Comparison of ENCODE assay signal across 2 cellular contexts in genomic region chr12:68813242-68813593, GRCh38.
TF ChIP-seq lines count a peak whose summit lies in the region.

No MANE protein-coding gene starts in this region.

TF ChIP-seq in SK-N-SH, 30 proteins besides CTCF, POLR2A, EP300 and RAD21 (continued from another document):
- TF ChIP-seq, protein P1, sequence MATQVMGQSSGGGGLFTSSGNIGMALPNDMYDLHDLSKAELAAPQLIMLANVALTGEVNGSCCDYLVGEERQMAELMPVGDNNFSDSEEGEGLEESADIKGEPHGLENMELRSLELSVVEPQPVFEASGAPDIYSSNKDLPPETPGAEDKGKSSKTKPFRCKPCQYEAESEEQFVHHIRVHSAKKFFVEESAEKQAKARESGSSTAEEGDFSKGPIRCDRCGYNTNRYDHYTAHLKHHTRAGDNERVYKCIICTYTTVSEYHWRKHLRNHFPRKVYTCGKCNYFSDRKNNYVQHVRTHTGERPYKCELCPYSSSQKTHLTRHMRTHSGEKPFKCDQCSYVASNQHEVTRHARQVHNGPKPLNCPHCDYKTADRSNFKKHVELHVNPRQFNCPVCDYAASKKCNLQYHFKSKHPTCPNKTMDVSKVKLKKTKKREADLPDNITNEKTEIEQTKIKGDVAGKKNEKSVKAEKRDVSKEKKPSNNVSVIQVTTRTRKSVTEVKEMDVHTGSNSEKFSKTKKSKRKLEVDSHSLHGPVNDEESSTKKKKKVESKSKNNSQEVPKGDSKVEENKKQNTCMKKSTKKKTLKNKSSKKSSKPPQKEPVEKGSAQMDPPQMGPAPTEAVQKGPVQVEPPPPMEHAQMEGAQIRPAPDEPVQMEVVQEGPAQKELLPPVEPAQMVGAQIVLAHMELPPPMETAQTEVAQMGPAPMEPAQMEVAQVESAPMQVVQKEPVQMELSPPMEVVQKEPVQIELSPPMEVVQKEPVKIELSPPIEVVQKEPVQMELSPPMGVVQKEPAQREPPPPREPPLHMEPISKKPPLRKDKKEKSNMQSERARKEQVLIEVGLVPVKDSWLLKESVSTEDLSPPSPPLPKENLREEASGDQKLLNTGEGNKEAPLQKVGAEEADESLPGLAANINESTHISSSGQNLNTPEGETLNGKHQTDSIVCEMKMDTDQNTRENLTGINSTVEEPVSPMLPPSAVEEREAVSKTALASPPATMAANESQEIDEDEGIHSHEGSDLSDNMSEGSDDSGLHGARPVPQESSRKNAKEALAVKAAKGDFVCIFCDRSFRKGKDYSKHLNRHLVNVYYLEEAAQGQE (IDR thresholded peaks at IDR 0.05; ENCODE audit: low read depth, low read length), result no peak
- no peak for TF ChIP-seq YY1 (IDR thresholded peaks at IDR 0.05; ENCODE audit: low read depth)
TF ChIP-seq in SK-N-SH: peak in this region for 0.

TF ChIP-seq in K562, 482 proteins besides CTCF, POLR2A, EP300 and RAD21 (continued from another document):
- no peak for TF ChIP-seq AFF4 (CRISPR knock-in tag; IDR thresholded peaks at IDR 0.05)
